10 cellular contexts compared by ENCODE assay signal in the genomic region with DNA sequence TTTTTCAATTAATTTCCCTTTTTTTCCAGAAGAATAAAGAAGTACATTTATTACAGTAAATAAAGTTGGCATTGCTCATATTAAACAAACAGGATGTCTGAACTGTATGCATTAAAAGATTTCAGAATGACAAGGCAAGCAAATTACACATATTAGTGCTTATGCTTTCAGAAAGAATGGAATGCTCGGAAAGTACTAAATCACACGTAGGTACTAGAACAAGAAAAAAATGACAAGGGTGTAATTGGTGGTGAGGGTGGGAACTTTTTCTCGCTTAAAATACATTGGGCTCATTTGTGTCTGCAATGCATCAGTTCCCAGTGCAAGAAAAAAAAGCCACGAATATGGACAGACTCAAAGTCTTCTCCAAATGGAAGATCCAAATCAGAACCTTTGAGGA. TPM values are rescaled to one million over a fixed set of nuclear protein-coding genes. Genes with fewer than 3 reads are reported as not detected.
DNase-seq lines count a peak whose midpoint lies in the region; ATAC-seq, FAIRE-seq and TF ChIP-seq lines count a peak whose summit lies in the region.
"Had no signal": no experiment of that assay in that cellular context is flagged by ENCODE, and none has a peak within 500 bp of the region (broad histone marks: within the 10 kb centered on the region; RNA-seq: fewer than 3 reads in every experiment).

No MANE protein-coding gene starts in this region.

- in situ Hi-C loops in HepG2 (cut with HindIII; ENCODE audit: extremely low pct_ligation_motif_present, low pct_unique_long_range_greater_than_20kb) = no loop called here

- peak overlapping the region; percentile 3 to 32 (median 6) for H3K27ac ChIP-seq in right lobe of liver
- no peak overlapping the region for H3K27ac ChIP-seq in HepG2 (ENCODE audit: extremely low read length, insufficient read depth, low read length)
- H3K27ac ChIP-seq in epithelial cell of prostate = peak overlapping the region; percentile 80

- no peak overlapping the region for H3K4me2 ChIP-seq in HepG2 (ENCODE audit: low read depth, low read length)

- TF ChIP-seq POLR2A in right lobe of liver (IDR thresholded peaks at IDR 0.05) = no peak
- TF ChIP-seq POLR2A in HepG2 (IDR thresholded peaks at IDR 0.05; ENCODE audit: insufficient read depth in 1 of 2, low read depth in 2 of 2, low read length in 2 of 2) = no peak

- no peak for FAIRE-seq in HepG2 (lab: Jason Lieb, UNC)
- FAIRE-seq in D721Med (lab: Jason Lieb, UNC) = no peak

- DNase-seq in right lobe of liver = no peak
- no peak for DNase-seq in HepG2 (ENCODE audit: low spot score)
- DNase-seq in HS-27A (ENCODE audit: low read depth) = peak; percentile 15
- no peak for DNase-seq in epithelial cell of prostate (ENCODE audit: low read depth, low spot score)
- no peak for DNase-seq in D721Med (ENCODE audit: insufficient read length, low spot score)
- no peak for DNase-seq in cerebellum (ENCODE audit: low spot score)
- no peak for DNase-seq in mesenteric fat pad (ENCODE audit: low spot score)
- DNase-seq: cerebellar nuclear complex, NCI-H187 treated with DMSO at 0.1 percent for 48 hours had no signal

- H3K9ac ChIP-seq in HepG2 (ENCODE audit: insufficient read depth, low read depth, low read length) = no peak overlapping the region

- H3K79me2 ChIP-seq in HepG2 (ENCODE audit: insufficient read depth, low read length) = no peaks in the 10 kb centered on the region

- CTCF ChIA-PET in HepG2 (lab: Yijun Ruan, JAX; ENCODE audit: low intra/inter-chr PET ratio, low total read pairs) = no interaction called here

- ATAC-seq in right lobe of liver (no peak), HepG2 (no peak), GM21367 (IDR thresholded peaks at IDR 0.05; ENCODE audit: unreplicated experiment) (no peak)

- TF ChIP-seq CTCF in right lobe of liver (IDR thresholded peaks at IDR 0.05) = no peak
- no peak for TF ChIP-seq CTCF in HepG2 (CRISPR knock-in tag; IDR thresholded peaks at IDR 0.05)
- no peak for TF ChIP-seq CTCF in D721Med (IDR thresholded peaks at IDR 0.05; ENCODE audit: insufficient read depth, missing control alignments)

- H3K4me3 ChIP-seq in right lobe of liver (no peak overlapping the region), HepG2 (replicated peaks in 1 of 3; ENCODE audit: insufficient read depth in 1 of 3, low read depth in 2 of 3, low read length in 3 of 3) (no peak overlapping the region)

- H3K36me3 ChIP-seq in right lobe of liver (no peaks in the 10 kb centered on the region), HepG2 (replicated peaks in 1 of 2; ENCODE audit: control insufficient read depth in 1 of 2, insufficient read depth in 2 of 2, low read length in 2 of 2) (no peaks in the 10 kb centered on the region; a peak in 1 of 5 replicates)

- intact Hi-C loops in right lobe of liver (cut with DNase I) (no loop called here), HepG2 (cut with micrococcal nuclease; ENCODE audit: unreplicated experiment) (no loop called here)

- H3K27me3 ChIP-seq in right lobe of liver = no peaks in the 10 kb centered on the region
- H3K27me3 ChIP-seq in HepG2 (ENCODE audit: control insufficient read depth in 1 of 2, insufficient read depth in 2 of 2, low read length in 2 of 2) = no peaks in the 10 kb centered on the region; a peak in 1 of 5 replicates

- no peak for TF ChIP-seq EP300 in HepG2 (IDR thresholded peaks at IDR 0.05; ENCODE audit: low read depth in 2 of 2, low read length in 2 of 2)
- TF ChIP-seq EP300 in HepG2 (CRISPR knock-in tag; IDR thresholded peaks at IDR 0.05; ENCODE audit: borderline replicate concordance) = no peak

- H3K4me1 ChIP-seq in right lobe of liver (no peaks in the 10 kb centered on the region), HepG2 (ENCODE audit: insufficient read depth, low read length) (peaks cover 9% of the 10 kb centered on the region)

- no peak overlapping the region for H2AFZ ChIP-seq in HepG2 (ENCODE audit: low read length)

- H3K9me3 ChIP-seq in right lobe of liver = no peaks in the 10 kb centered on the region
- H3K9me3 ChIP-seq in HepG2 (ENCODE audit: low read length) = no peaks in the 10 kb centered on the region

- H4K20me1 ChIP-seq in HepG2 (ENCODE audit: insufficient read depth, low read length) = no peaks in the 10 kb centered on the region

- BruUV-seq in HepG2 (replicated peaks; lab: Mats Ljungman, UMichigan) = no TSS peak

- WGBS in right lobe of liver (ENCODE audit: insufficient coverage, low coverage, low lambda C conversion rate, missing lambda C conversion rate) = 56% methylated on average over 4 of the region's 4 CpGs
- WGBS in HepG2 (ENCODE audit: low lambda C conversion rate) = 81% methylated on average over 4 of the region's 4 CpGs

- no peak for TF ChIP-seq RAD21 in HepG2 (CRISPR knock-in tag; IDR thresholded peaks at IDR 0.05)

- POLR2A ChIA-PET in HepG2 (lab: Yijun Ruan, JAX) = no interaction called here

TF ChIP-seq in HepG2, 621 proteins besides CTCF, POLR2A, EP300 and RAD21 (continues in another document):
- TF ChIP-seq ZMYM2 (CRISPR knock-in tag; IDR thresholded peaks at IDR 0.05) (no peak), ZFY (CRISPR knock-in tag; IDR thresholded peaks at IDR 0.05) (no peak), ATF7 (IDR thresholded peaks at IDR 0.05) (no peak), ATF7 (CRISPR knock-in tag; IDR thresholded peaks at IDR 0.05) (no peak), KDM1A (CRISPR knock-in tag; IDR thresholded peaks at IDR 0.05) (no peak), GMEB2 (CRISPR knock-in tag; IDR thresholded peaks at IDR 0.05; ENCODE audit: low read depth) (no peak), ZNF75D (CRISPR knock-in tag; IDR thresholded peaks at IDR 0.05; ENCODE audit: borderline replicate concordance) (no peak), SALL1 (CRISPR knock-in tag; IDR thresholded peaks at IDR 0.05) (no peak)
- TF ChIP-seq, protein P1, sequence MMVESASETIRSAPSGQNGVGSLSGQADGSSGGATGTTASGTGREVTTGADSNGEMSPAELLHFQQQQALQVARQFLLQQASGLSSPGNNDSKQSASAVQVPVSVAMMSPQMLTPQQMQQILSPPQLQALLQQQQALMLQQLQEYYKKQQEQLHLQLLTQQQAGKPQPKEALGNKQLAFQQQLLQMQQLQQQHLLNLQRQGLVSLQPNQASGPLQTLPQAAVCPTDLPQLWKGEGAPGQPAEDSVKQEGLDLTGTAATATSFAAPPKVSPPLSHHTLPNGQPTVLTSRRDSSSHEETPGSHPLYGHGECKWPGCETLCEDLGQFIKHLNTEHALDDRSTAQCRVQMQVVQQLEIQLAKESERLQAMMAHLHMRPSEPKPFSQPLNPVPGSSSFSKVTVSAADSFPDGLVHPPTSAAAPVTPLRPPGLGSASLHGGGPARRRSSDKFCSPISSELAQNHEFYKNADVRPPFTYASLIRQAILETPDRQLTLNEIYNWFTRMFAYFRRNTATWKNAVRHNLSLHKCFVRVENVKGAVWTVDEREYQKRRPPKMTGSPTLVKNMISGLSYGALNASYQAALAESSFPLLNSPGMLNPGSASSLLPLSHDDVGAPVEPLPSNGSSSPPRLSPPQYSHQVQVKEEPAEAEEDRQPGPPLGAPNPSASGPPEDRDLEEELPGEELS (CRISPR knock-in tag; IDR thresholded peaks at IDR 0.05) = no peak

RNA-seq across cellular contexts. Expression of gene HIF1A, which starts 33.3 kb away (rescaled TPM):
- total RNA-seq in right lobe of liver (100 to 1,000 TPM in 1 of 6 experiments, 10 to 100 TPM in 5; 15.9 to 117 (median 31.9) TPM), HepG2 (2016; rRNA removed; fragmentation: Illumina TruSeq; extraction: Trizol) (126 and 211 TPM in 2 replicates), cerebellum (129 TPM), mesenteric fat pad (207 TPM)
- 19.1 and 34.5 TPM in 2 replicates for total RNA-seq in HepG2 (2016; cell fraction: cytosol; rRNA removed; fragmentation: Illumina TruSeq; extraction: Trizol; ENCODE audit: low read depth)
- total RNA-seq in HepG2 (2016; cell fraction: insoluble cytoplasmic fraction; rRNA removed; fragmentation: Illumina TruSeq; extraction: Trizol) = 123 and 189 TPM in 2 replicates
- total RNA-seq in HepG2 (2016; cell fraction: membrane; rRNA removed; fragmentation: Illumina TruSeq; extraction: Trizol) = 36.2 and 39.8 TPM in 2 replicates
- total RNA-seq in HepG2 (2016; cell fraction: nucleus; rRNA removed; fragmentation: Illumina TruSeq; extraction: Trizol) = 102 and 119 TPM in 2 replicates
- polyA plus RNA-seq in HepG2 (2011; rRNA removed) = 41.0 and 42.8 TPM in 2 replicates
- polyA plus RNA-seq in HepG2 (2011; cell fraction: cytosol; rRNA removed) = 19.1 and 32.4 TPM in 2 replicates
- 26.9 and 40.5 TPM in 2 replicates for polyA plus RNA-seq in HepG2 (2011; cell fraction: nucleus; rRNA removed)
- 58.1 and 68.2 TPM in 2 replicates for polyA plus RNA-seq in HepG2 (2012)
- 3.1 and 3.4 TPM in 2 replicates for polyA plus RNA-seq in HepG2 (2016; cell fraction: cytosol; fragmentation: Illumina TruSeq; extraction: Trizol; ENCODE audit: low read depth)
- 155 and 156 TPM in 2 replicates for polyA plus RNA-seq in HepG2 (2016; cell fraction: insoluble cytoplasmic fraction; fragmentation: Illumina TruSeq; extraction: Trizol; ENCODE audit: low read depth)
- polyA plus RNA-seq in HepG2 (2016; cell fraction: membrane; fragmentation: Illumina TruSeq; extraction: Trizol; ENCODE audit: low read depth) = 11.9 and 12.5 TPM in 2 replicates
- 108 and 129 TPM in 2 replicates for polyA plus RNA-seq in HepG2 (2016; cell fraction: nucleus; fragmentation: Illumina TruSeq; extraction: Trizol; ENCODE audit: insufficient read depth, low read depth)
- 67.4 and 132 TPM in 2 replicates for polyA minus RNA-seq in HepG2 (2011; rRNA and poly(A)+ RNA removed; ENCODE audit: low replicate concordance)
- polyA minus RNA-seq in HepG2 (2011; cell fraction: cytosol; rRNA and poly(A)+ RNA removed) = 77.8 and 127 TPM in 2 replicates
- polyA minus RNA-seq in HepG2 (2011; cell fraction: nucleus; rRNA and poly(A)+ RNA removed) = 102 and 161 TPM in 2 replicates
